ENCODE assay signal across 1 cellular context in genomic region chr9:95772320-95773060, GRCh38.
TF ChIP-seq lines count a peak whose summit lies in the region.

No MANE protein-coding gene starts in this region.

TF ChIP-seq in HepG2, 621 proteins besides CTCF, POLR2A, EP300 and RAD21 (continued from another document and continues in another):
- no peak for TF ChIP-seq ZNF709 (CRISPR knock-in tag; IDR thresholded peaks at IDR 0.05)
- 0 out of 2 replicates have a peak, but pooled peaks have one; percentile 30 for TF ChIP-seq ZNF430 (CRISPR knock-in tag; IDR thresholded peaks at IDR 0.05)
- TF ChIP-seq IRX3 (CRISPR knock-in tag; IDR thresholded peaks at IDR 0.05; ENCODE audit: borderline replicate concordance, low read depth), result no peak
- TF ChIP-seq ZFY (CRISPR knock-in tag; IDR thresholded peaks at IDR 0.05), result peak; percentile 73
- peak; percentile 44 for TF ChIP-seq HNRNPLL (IDR thresholded peaks at IDR 0.05; ENCODE audit: low read depth, low read length, poor library complexity, severe bottlenecking)
- TF ChIP-seq SETDB1 (CRISPR knock-in tag; IDR thresholded peaks at IDR 0.05; ENCODE audit: borderline replicate concordance), result no peak
- TF ChIP-seq HIVEP1 (CRISPR knock-in tag; IDR thresholded peaks at IDR 0.05), result no peak; the same call in 1 of the 2 replicates
- TF ChIP-seq ZNF3 (CRISPR knock-in tag; IDR thresholded peaks at IDR 0.05), result no peak
- TF ChIP-seq ZNF318 (CRISPR knock-in tag; IDR thresholded peaks at IDR 0.05), result no peak
- TF ChIP-seq GATAD1 (CRISPR knock-in tag; IDR thresholded peaks at IDR 0.05), result no peak
- TF ChIP-seq GTF2F1 (IDR thresholded peaks at IDR 0.05; ENCODE audit: low read length), result no peak
- TF ChIP-seq MTA3 (CRISPR knock-in tag; IDR thresholded peaks at IDR 0.05), result no peak
- TF ChIP-seq CHD2 (IDR thresholded peaks at IDR 0.05; ENCODE audit: low read depth, low read length), result no peak
- TF ChIP-seq ZNF644 (CRISPR knock-in tag; IDR thresholded peaks at IDR 0.05; ENCODE audit: low read depth), result no peak
- TF ChIP-seq GTF3A (CRISPR knock-in tag; conservative IDR thresholded peaks at IDR 0.05), result no peak
- TF ChIP-seq CEBPB (IDR thresholded peaks at IDR 0.05; ENCODE audit: borderline replicate concordance, low read depth, low read length), result no peak
- no peak for TF ChIP-seq ATM (IDR thresholded peaks at IDR 0.05; ENCODE audit: borderline replicate concordance)
- no peak for TF ChIP-seq PAX8 (CRISPR knock-in tag; IDR thresholded peaks at IDR 0.05; ENCODE audit: borderline replicate concordance)
- TF ChIP-seq EEA1 (CRISPR knock-in tag; IDR thresholded peaks at IDR 0.05; ENCODE audit: borderline replicate concordance), result no peak
- TF ChIP-seq, protein P1, sequence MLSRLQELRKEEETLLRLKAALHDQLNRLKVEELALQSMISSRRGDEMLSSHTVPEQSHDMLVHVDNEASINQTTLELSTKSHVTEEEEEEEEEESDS (CRISPR knock-in tag; IDR thresholded peaks at IDR 0.05; ENCODE audit: borderline replicate concordance), result no peak
- 0 out of 2 replicates have a peak, but pooled peaks have one; percentile 34 for TF ChIP-seq RXRA (CRISPR knock-in tag; IDR thresholded peaks at IDR 0.05)
- TF ChIP-seq, protein P2, sequence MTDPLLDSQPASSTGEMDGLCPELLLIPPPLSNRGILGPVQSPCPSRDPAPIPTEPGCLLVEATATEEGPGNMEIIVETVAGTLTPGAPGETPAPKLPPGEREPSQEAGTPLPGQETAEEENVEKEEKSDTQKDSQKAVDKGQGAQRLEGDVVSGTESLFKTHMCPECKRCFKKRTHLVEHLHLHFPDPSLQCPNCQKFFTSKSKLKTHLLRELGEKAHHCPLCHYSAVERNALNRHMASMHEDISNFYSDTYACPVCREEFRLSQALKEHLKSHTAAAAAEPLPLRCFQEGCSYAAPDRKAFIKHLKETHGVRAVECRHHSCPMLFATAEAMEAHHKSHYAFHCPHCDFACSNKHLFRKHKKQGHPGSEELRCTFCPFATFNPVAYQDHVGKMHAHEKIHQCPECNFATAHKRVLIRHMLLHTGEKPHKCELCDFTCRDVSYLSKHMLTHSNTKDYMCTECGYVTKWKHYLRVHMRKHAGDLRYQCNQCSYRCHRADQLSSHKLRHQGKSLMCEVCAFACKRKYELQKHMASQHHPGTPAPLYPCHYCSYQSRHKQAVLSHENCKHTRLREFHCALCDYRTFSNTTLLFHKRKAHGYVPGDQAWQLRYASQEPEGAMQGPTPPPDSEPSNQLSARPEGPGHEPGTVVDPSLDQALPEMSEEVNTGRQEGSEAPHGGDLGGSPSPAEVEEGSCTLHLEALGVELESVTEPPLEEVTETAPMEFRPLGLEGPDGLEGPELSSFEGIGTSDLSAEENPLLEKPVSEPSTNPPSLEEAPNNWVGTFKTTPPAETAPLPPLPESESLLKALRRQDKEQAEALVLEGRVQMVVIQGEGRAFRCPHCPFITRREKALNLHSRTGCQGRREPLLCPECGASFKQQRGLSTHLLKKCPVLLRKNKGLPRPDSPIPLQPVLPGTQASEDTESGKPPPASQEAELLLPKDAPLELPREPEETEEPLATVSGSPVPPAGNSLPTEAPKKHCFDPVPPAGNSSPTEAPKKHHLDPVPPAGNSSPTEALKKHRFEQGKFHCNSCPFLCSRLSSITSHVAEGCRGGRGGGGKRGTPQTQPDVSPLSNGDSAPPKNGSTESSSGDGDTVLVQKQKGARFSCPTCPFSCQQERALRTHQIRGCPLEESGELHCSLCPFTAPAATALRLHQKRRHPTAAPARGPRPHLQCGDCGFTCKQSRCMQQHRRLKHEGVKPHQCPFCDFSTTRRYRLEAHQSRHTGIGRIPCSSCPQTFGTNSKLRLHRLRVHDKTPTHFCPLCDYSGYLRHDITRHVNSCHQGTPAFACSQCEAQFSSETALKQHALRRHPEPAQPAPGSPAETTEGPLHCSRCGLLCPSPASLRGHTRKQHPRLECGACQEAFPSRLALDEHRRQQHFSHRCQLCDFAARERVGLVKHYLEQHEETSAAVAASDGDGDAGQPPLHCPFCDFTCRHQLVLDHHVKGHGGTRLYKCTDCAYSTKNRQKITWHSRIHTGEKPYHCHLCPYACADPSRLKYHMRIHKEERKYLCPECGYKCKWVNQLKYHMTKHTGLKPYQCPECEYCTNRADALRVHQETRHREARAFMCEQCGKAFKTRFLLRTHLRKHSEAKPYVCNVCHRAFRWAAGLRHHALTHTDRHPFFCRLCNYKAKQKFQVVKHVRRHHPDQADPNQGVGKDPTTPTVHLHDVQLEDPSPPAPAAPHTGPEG (CRISPR knock-in tag; IDR thresholded peaks at IDR 0.05), result peak; percentile 96
- TF ChIP-seq PREB (CRISPR knock-in tag; IDR thresholded peaks at IDR 0.05), result no peak
- no peak for TF ChIP-seq KLF9 (CRISPR knock-in tag; IDR thresholded peaks at IDR 0.05; ENCODE audit: low read depth)
- no peak for TF ChIP-seq ZSCAN12 (CRISPR knock-in tag; IDR thresholded peaks at IDR 0.05)
- TF ChIP-seq ZNF256 (CRISPR knock-in tag; conservative IDR thresholded peaks at IDR 0.05), result no peak
- TF ChIP-seq PHF8 (CRISPR knock-in tag; IDR thresholded peaks at IDR 0.05), result peak; percentile 54
- no peak for TF ChIP-seq SIN3B (IDR thresholded peaks at IDR 0.05; ENCODE audit: low read length)
- TF ChIP-seq, protein P3, sequence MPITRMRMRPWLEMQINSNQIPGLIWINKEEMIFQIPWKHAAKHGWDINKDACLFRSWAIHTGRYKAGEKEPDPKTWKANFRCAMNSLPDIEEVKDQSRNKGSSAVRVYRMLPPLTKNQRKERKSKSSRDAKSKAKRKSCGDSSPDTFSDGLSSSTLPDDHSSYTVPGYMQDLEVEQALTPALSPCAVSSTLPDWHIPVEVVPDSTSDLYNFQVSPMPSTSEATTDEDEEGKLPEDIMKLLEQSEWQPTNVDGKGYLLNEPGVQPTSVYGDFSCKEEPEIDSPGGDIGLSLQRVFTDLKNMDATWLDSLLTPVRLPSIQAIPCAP (CRISPR knock-in tag; IDR thresholded peaks at IDR 0.05; ENCODE audit: low read depth), result no peak
- TF ChIP-seq HMGXB3 (CRISPR knock-in tag; IDR thresholded peaks at IDR 0.05; ENCODE audit: borderline replicate concordance), result no peak
- TF ChIP-seq, protein P4, sequence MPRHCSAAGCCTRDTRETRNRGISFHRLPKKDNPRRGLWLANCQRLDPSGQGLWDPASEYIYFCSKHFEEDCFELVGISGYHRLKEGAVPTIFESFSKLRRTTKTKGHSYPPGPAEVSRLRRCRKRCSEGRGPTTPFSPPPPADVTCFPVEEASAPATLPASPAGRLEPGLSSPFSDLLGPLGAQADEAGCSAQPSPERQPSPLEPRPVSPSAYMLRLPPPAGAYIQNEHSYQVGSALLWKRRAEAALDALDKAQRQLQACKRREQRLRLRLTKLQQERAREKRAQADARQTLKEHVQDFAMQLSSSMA (CRISPR knock-in tag; IDR thresholded peaks at IDR 0.05), result no peak
- no peak for TF ChIP-seq NAIF1 (CRISPR knock-in tag; IDR thresholded peaks at IDR 0.05; ENCODE audit: borderline replicate concordance)
- TF ChIP-seq MATR3 (CRISPR knock-in tag; IDR thresholded peaks at IDR 0.05), result no peak
